Comparison of ENCODE assay signal across 7 cellular contexts in genomic region chr14:89430271-89430620, GRCh38. TPM values are rescaled to one million over a fixed set of nuclear protein-coding genes. Genes with fewer than 3 reads are reported as not detected.
DNase-seq lines count a peak whose midpoint lies in the region; ATAC-seq and TF ChIP-seq lines count a peak whose summit lies in the region.

No MANE protein-coding gene starts in this region.

- H3K4me3 Mint-ChIP-seq in type B pancreatic cell: no peak overlapping the region

- no peak overlapping the region for H3K27ac Mint-ChIP-seq in type B pancreatic cell

- TF ChIP-seq CTCF in type B pancreatic cell (conservative IDR thresholded peaks at IDR 0.05): no peak

- H3K4me3 ChIP-seq in skin epidermis: peak overlapping the region in 5 of 7 experiments; percentile 1 to 24 (median 17)

- DNase-seq in dermis blood vessel endothelial cell (peak; percentile 18), retina (no peak), NCI-H748 treated with DMSO at 0.1 percent for 48 hours (lab: John Stamatoyannopoulos, UW) (no peak), type B pancreatic cell (ENCODE audit: extremely low spot score, unreplicated experiment) (no peak)

- peaks cover 37% of the 10 kb centered on the region for H3K4me1 Mint-ChIP-seq in type B pancreatic cell (ENCODE audit: unreplicated experiment)

- H3K27ac ChIP-seq in skin epidermis: peak overlapping the region in 20 of 21 experiments; percentile 2 to 92 (median 72)

- H3K27me3 Mint-ChIP-seq in type B pancreatic cell: peaks cover 16% of the 10 kb centered on the region

- peaks cover 4% of the 10 kb centered on the region for H3K36me3 Mint-ChIP-seq in type B pancreatic cell

- ATAC-seq in GM21528 (IDR thresholded peaks at IDR 0.05; ENCODE audit: low FRiP score, unreplicated experiment) (peak; percentile 3), HG03520 (IDR thresholded peaks at IDR 0.05; ENCODE audit: unreplicated experiment) (peak; percentile 2)

- H3K9me3 Mint-ChIP-seq in type B pancreatic cell: peaks cover 7% of the 10 kb centered on the region

RNA-seq across cellular contexts. Expression of gene FOXN3, which starts 13.2 kb away (rescaled TPM):
- total RNA-seq in dermis blood vessel endothelial cell: 25.9 and 39.5 TPM in 2 replicates
- total RNA-seq in type B pancreatic cell (ENCODE audit: low replicate concordance): 40.4 and 73.5 TPM in 2 replicates
